ENCODE assay signal across 18 cellular contexts in genomic region chr16:74997042-74997491, GRCh38. TPM values are rescaled to one million over a fixed set of nuclear protein-coding genes. Genes with fewer than 3 reads are reported as not detected.
DNase-seq lines count a peak whose midpoint lies in the region; ATAC-seq and TF ChIP-seq lines count a peak whose summit lies in the region.
"Had no signal": no experiment of that assay in that cellular context is flagged by ENCODE, and none has a peak within 500 bp of the region (broad histone marks: within the 10 kb centered on the region; RNA-seq: fewer than 3 reads in every experiment).

No MANE protein-coding gene starts in this region.

- peaks cover 36% of the 10 kb centered on the region for H3K4me1 Mint-ChIP-seq in progenitor cell of endocrine pancreas (ENCODE audit: low read depth)

- H3K9me3 ChIP-seq in left lung: no peaks in the 10 kb centered on the region
- H3K9me3 ChIP-seq: BLaER1 treated with 17β-estradiol and CSF1 and Interleukin-3, amounts not matched to agents 10 nM and 100 nM; HAP-1 had no signal

- H3K36me3 ChIP-seq in left lung: no peaks in the 10 kb centered on the region
- H3K36me3 ChIP-seq: BLaER1 treated with 17β-estradiol and CSF1 and Interleukin-3, amounts not matched to agents 10 nM and 100 nM; HAP-1 had no signal

- H3K27ac ChIP-seq in coronary artery (no peak overlapping the region), left lung (no peak overlapping the region)

- no peaks in the 10 kb centered on the region for H3K9me3 Mint-ChIP-seq in progenitor cell of endocrine pancreas (ENCODE audit: low read depth)

- no peak overlapping the region for H3K4me3 Mint-ChIP-seq in progenitor cell of endocrine pancreas (ENCODE audit: low read depth)

- peaks cover 0 to 15% of the 10 kb centered on the region in 2 donors for H3K27me3 ChIP-seq in left lung
- H3K27me3 ChIP-seq: BLaER1 treated with 17β-estradiol and CSF1 and Interleukin-3, amounts not matched to agents 10 nM and 100 nM had no signal

- intact Hi-C loops in left lung (cut with DNase I) (no loop called here), left cardiac atrium (cut with DNase I) (no loop called here)

- TF ChIP-seq CTCF in coronary artery (IDR thresholded peaks at IDR 0.05) (no peak), left lung (IDR thresholded peaks at IDR 0.05) (no peak), progenitor cell of endocrine pancreas (IDR thresholded peaks at IDR 0.05; ENCODE audit: unreplicated experiment) (no peak)

- H3K36me3 Mint-ChIP-seq in progenitor cell of endocrine pancreas (ENCODE audit: insufficient read depth): no peaks in the 10 kb centered on the region

- DNase-seq in activated CD8-positive, alpha-beta memory T cell treated with anti-CD3 and anti-CD28 coated beads for 24 hours: peak; percentile 43
- DNase-seq in activated CD8-positive, alpha-beta memory T cell treated with anti-CD3 and anti-CD28 coated beads, Interleukin-2, amount 50 U/mL, for 48 hours: no peak
- DNase-seq in coronary artery (ENCODE audit: low spot score) (peak; percentile 56), left lung (peak in 1 of 2 donors; percentile 34), progenitor cell of endocrine pancreas (ENCODE audit: low spot score, unreplicated experiment) (no peak), left cardiac atrium (no peak)
- DNase-seq in stimulated activated CD8-positive, alpha-beta memory T cell treated with anti-CD3 and anti-CD28 coated beads, Interleukin-4, amount 100 ng/mL, for 48 hours: no peak
- no peak for DNase-seq in stimulated activated CD4-positive, alpha-beta T cell treated with anti-CD3 and anti-CD28 coated beads, Interleukin-4, amount 100 ng/mL, for 24 hours
- DNase-seq: EL, KBM-7, NCI-H1048, NCI-H1436 treated with DMSO at 0.1 percent for 48 hours, NCI-H2029 treated with DMSO at 0.1 percent for 48 hours, NCI-H82 had no signal

- H3K27ac Mint-ChIP-seq in progenitor cell of endocrine pancreas: peak overlapping the region; percentile 90

- peaks cover 2 to 34% of the 10 kb centered on the region in 2 donors for H3K4me1 ChIP-seq in left lung

- H3K27me3 Mint-ChIP-seq in progenitor cell of endocrine pancreas: no peaks in the 10 kb centered on the region

- ATAC-seq in left lung (peak; percentile 25), left cardiac atrium (no peak)
- ATAC-seq: Panc1, Right ventricle myocardium inferior had no signal

- H3K4me3 ChIP-seq in coronary artery (no peak overlapping the region), left lung (no peak overlapping the region)
- H3K4me3 ChIP-seq: BLaER1 treated with 17β-estradiol and CSF1 and Interleukin-3, amounts not matched to agents 10 nM and 100 nM; HAP-1 had no signal

RNA-seq across cellular contexts. Expression of gene ZNRF1, which starts 1.8 kb away (rescaled TPM):
- total RNA-seq in left lung: 10 to 100 TPM; 24.3 to 25.8 TPM
- total RNA-seq in progenitor cell of endocrine pancreas: 66.1 and 71.6 TPM in 2 replicates
- 10 to 100 TPM; 16.7 to 17.5 TPM for total RNA-seq in left cardiac atrium

RNA-seq across cellular contexts. Expression of gene WDR59, which starts 12.1 kb away (rescaled TPM):
- 10 to 100 TPM; 46.9 to 47.1 TPM for total RNA-seq in left lung
- 150 and 154 TPM in 2 replicates for total RNA-seq in progenitor cell of endocrine pancreas
- 10 to 100 TPM; 35.7 to 42.9 TPM for total RNA-seq in left cardiac atrium

Comparison
In these comparisons a context has a peak if more than half of its experiments do, and no peak if none do; other contexts are left out.
1. DNase-seq: peak in activated CD8-positive, alpha-beta memory T cell treated with anti-CD3 and anti-CD28 coated beads for 24 hours (single experiment) and coronary artery (single experiment); none in activated CD8-positive, alpha-beta memory T cell treated with anti-CD3 and anti-CD28 coated beads, Interleukin-2, amount 50 U/mL, for 48 hours (single experiment), progenitor cell of endocrine pancreas (single experiment), stimulated activated CD8-positive, alpha-beta memory T cell treated with anti-CD3 and anti-CD28 coated beads, Interleukin-4, amount 100 ng/mL, for 48 hours (single experiment), left cardiac atrium (single experiment) and stimulated activated CD4-positive, alpha-beta T cell treated with anti-CD3 and anti-CD28 coated beads, Interleukin-4, amount 100 ng/mL, for 24 hours (single experiment).